ENCODE assay signal across 18 cellular contexts in genomic region chr1:5503556-5504363, GRCh38.
DNase-seq lines count a peak whose midpoint lies in the region; ATAC-seq and TF ChIP-seq lines count a peak whose summit lies in the region.
"Had no signal": no experiment of that assay in that cellular context is flagged by ENCODE, and none has a peak within 500 bp of the region (broad histone marks: within the 10 kb centered on the region; RNA-seq: fewer than 3 reads in every experiment).

No MANE protein-coding gene starts in this region.

- H3K9ac ChIP-seq in BLaER1 = no peak overlapping the region; the same call in 1 of the 2 replicates

- no peak overlapping the region for H3K27ac ChIP-seq in BLaER1
- H3K27ac ChIP-seq in prostate gland = peak overlapping the region; percentile 22 to 25

- intact Hi-C loops in prostate gland (cut with DNase I) = no loop called here

- H3K4me1 ChIP-seq in BLaER1 (peaks cover 36% of the 10 kb centered on the region), prostate gland (replicated peaks) (no peaks in the 10 kb centered on the region)

- H3K27me3 ChIP-seq in BLaER1 = no peaks in the 10 kb centered on the region
- no peaks in the 10 kb centered on the region for H3K27me3 ChIP-seq in prostate gland (replicated peaks; ENCODE audit: insufficient read depth)

- 61% methylated on average over 9 of the region's 9 CpGs for WGBS in prostate gland

- H3K36me3 ChIP-seq in BLaER1 = no peaks in the 10 kb centered on the region
- no peaks in the 10 kb centered on the region for H3K36me3 ChIP-seq in prostate gland

- H3K4me1 Mint-ChIP-seq in chondrocyte (ENCODE audit: low read depth) = peaks cover 6% of the 10 kb centered on the region
- H3K4me1 Mint-ChIP-seq: B cell had no signal

- DNase-seq in chondrocyte (ENCODE audit: low spot score) = peak; percentile 71
- DNase-seq in prostate gland (ENCODE audit: low spot score) = no peak
- DNase-seq in NCI-H2029 (lab: John Stamatoyannopoulos, UW) = no peak
- no peak for DNase-seq in activated gamma-delta T cell (lab: John Stamatoyannopoulos, UW)
- no peak for DNase-seq in left lobe of liver (ENCODE audit: low spot score)
- no peak for DNase-seq in iPS-NIHi7 (ENCODE audit: extremely low spot score)
- DNase-seq: CD8-positive, alpha-beta T cell; DMS53; EL; KBM-7; MV-4-11; NCI-H1694 treated with DMSO at 0.1 percent for 48 hours; NCI-H2107; NCI-H524; SIG-M5 had no signal

- no peaks in the 10 kb centered on the region for H3K9me3 ChIP-seq in BLaER1
- H3K9me3 ChIP-seq in prostate gland = no peaks in the 10 kb centered on the region

- H4K20me1 ChIP-seq in BLaER1 = 0 out of 2 replicates have a peak, but pooled peaks cover 6% of the 10 kb centered on the region

- H3K4me3 Mint-ChIP-seq in chondrocyte (ENCODE audit: unreplicated experiment) = no peak overlapping the region
- H3K4me3 Mint-ChIP-seq: B cell; CD8-positive, alpha-beta T cell had no signal

- no peaks in the 10 kb centered on the region for H3K9me3 Mint-ChIP-seq in chondrocyte (ENCODE audit: low read depth)
- H3K9me3 Mint-ChIP-seq: CD8-positive, alpha-beta T cell had no signal

- no peak for TF ChIP-seq RAD21 in Ishikawa (IDR thresholded peaks at IDR 0.05; ENCODE audit: low read depth)

- peaks cover 6% of the 10 kb centered on the region for H3K27me3 Mint-ChIP-seq in chondrocyte (ENCODE audit: low read depth)
- H3K27me3 Mint-ChIP-seq: B cell had no signal

- TF ChIP-seq CTCF in chondrocyte (IDR thresholded peaks at IDR 0.05) = no peak
- TF ChIP-seq CTCF in prostate gland (IDR thresholded peaks at IDR 0.05) = no peak

- H3K4me2 ChIP-seq in BLaER1 = peak overlapping the region; percentile 80

- H3K4me3 ChIP-seq in BLaER1 (no peak overlapping the region), prostate gland (no peak overlapping the region)

- no peak for TF ChIP-seq EP300 in Ishikawa (IDR thresholded peaks at IDR 0.05; ENCODE audit: borderline replicate concordance)

- H3K36me3 Mint-ChIP-seq in chondrocyte (ENCODE audit: low read depth) = no peaks in the 10 kb centered on the region
- H3K36me3 Mint-ChIP-seq: CD8-positive, alpha-beta T cell had no signal

- no peak for TF ChIP-seq POLR2A in prostate gland (IDR thresholded peaks at IDR 0.05)

- no peak overlapping the region for H3K27ac Mint-ChIP-seq in chondrocyte (ENCODE audit: unreplicated experiment)
- H3K27ac Mint-ChIP-seq: B cell; CD8-positive, alpha-beta T cell had no signal

- no peak for ATAC-seq in left lobe of liver
- ATAC-seq: CD8-positive, alpha-beta T cell had no signal

TF ChIP-seq in Ishikawa, 13 proteins besides CTCF, POLR2A, EP300 and RAD21:
- TF ChIP-seq NFIC (IDR thresholded peaks at IDR 0.05) (peak; percentile 44; the same call in 1 of the 2 replicates), ZBTB7A (IDR thresholded peaks at IDR 0.05; ENCODE audit: low read depth) (peak; percentile 18; the same call in 1 of the 2 replicates), EGR1 (IDR thresholded peaks at IDR 0.05) (no peak)
